In the genomic region with DNA sequence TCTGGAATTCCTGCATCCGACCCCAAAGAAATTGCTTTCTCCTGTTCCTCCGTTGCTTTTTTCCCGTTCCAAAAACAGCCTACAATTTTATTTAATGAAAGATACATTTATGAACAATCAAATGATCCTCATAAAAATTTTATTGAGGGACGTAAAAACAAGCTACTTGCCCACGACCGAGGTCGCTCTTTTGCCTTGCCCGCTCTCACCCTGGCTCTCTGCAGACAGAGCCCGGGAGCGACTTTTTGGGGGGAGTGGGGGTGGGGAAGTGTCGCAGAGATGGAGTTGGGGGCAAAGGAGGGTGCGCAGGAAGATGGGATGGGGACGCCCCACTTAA, we compare ENCODE assay signal across 25 cellular contexts. TPM values are rescaled to one million over a fixed set of nuclear protein-coding genes. Genes with fewer than 3 reads are reported as not detected.
DNase-seq lines count a peak whose midpoint lies in the region; ATAC-seq and TF ChIP-seq lines count a peak whose summit lies in the region.
"Had no signal": no experiment of that assay in that cellular context is flagged by ENCODE, and none has a peak within 500 bp of the region (broad histone marks: within the 10 kb centered on the region; RNA-seq: fewer than 3 reads in every experiment).

No MANE protein-coding gene starts in this region.

- no peaks in the 10 kb centered on the region for H3K36me3 Mint-ChIP-seq in CD4-positive, alpha-beta T cell (ENCODE audit: low read depth)
- H3K36me3 Mint-ChIP-seq: memory B cell had no signal

- ATAC-seq in HG03097 (IDR thresholded peaks at IDR 0.05; ENCODE audit: low FRiP score, unreplicated experiment) (no peak), heart left ventricle (no peak)
- no peak for ATAC-seq in CD4-positive, alpha-beta T cell (ENCODE audit: poor library complexity)
- ATAC-seq: stimulated activated effector memory CD8-positive, alpha-beta T cell treated with anti-CD3 and anti-CD28 coated beads, Interleukin-12 subunit alpha, Interleukin-12 subunit beta, amount 100 ng/mL, for 72 hours had no signal

- DNase-seq in AG04449 (ENCODE audit: low read depth, low spot score) (no peak), MG63 (no peak), epithelial cell of proximal tubule (ENCODE audit: low read depth) (no peak), skeletal muscle cell (ENCODE audit: low read depth) (no peak), heart left ventricle (no peak)
- DNase-seq in activated CD4-positive, alpha-beta T cell treated with anti-CD3 and anti-CD28 coated beads for 1 hour, result no peak
- no peak for DNase-seq in CD4-positive, alpha-beta T cell
- DNase-seq: activated CD4-positive, alpha-beta T cell treated with anti-CD3 and anti-CD28 coated beads for 48 hours; activated naive CD4-positive, alpha-beta T cell; aorta; Caco-2; effector memory CD4-positive, alpha-beta T cell; H7; KBM-7; NCI-H1048; NCI-H2107; NCI-H526; SHP77 treated with DMSO at 0.1 percent for 48 hours; thyroid gland had no signal

- H3K9me3 ChIP-seq in MG63, result no peaks in the 10 kb centered on the region
- H3K9me3 ChIP-seq in CD4-positive, alpha-beta T cell (ENCODE audit: control insufficient read depth, low read length), result no peaks in the 10 kb centered on the region
- H3K9me3 ChIP-seq in heart left ventricle, result no peaks in the 10 kb centered on the region
- H3K9me3 ChIP-seq: Caco-2, thyroid gland had no signal

- peaks cover 60% of the 10 kb centered on the region for H3K4me1 Mint-ChIP-seq in CD4-positive, alpha-beta T cell (ENCODE audit: low read depth)

- POLR2A ChIA-PET in AG04449 (lab: Yijun Ruan, JAX), result interaction anchor here (0.9 kb wide), 1 partner anchor 209 kb away, joined by 3 read pairs; no protein-coding TSS in a partner anchor
- POLR2A ChIA-PET in CD4-positive, alpha-beta T cell (lab: Charles Lee), result interaction anchor here (1.1 kb wide), 1 partner anchor 190 kb away, joined by 3 read pairs; the partner anchor contains the start of gene SMUG1

- no peak overlapping the region for H3K4me3 Mint-ChIP-seq in CD4-positive, alpha-beta T cell
- H3K4me3 Mint-ChIP-seq: memory B cell had no signal

- H3K4me1 ChIP-seq in heart left ventricle, result peaks cover 0 to 48% (median 29%) of the 10 kb centered on the region in 12 donors

- no peak overlapping the region for H3K27ac Mint-ChIP-seq in CD4-positive, alpha-beta T cell
- H3K27ac Mint-ChIP-seq: memory B cell; stimulated activated effector memory CD8-positive, alpha-beta T cell treated with anti-CD3 and anti-CD28 coated beads, Interleukin-12 subunit alpha, Interleukin-12 subunit beta, amount 100 ng/mL, for 72 hours had no signal

- TF ChIP-seq POLR2A in heart left ventricle (IDR thresholded peaks at IDR 0.05), result no peak

- peaks cover 100% of the 10 kb centered on the region for H3K27me3 Mint-ChIP-seq in CD4-positive, alpha-beta T cell

- intact Hi-C loops in CD4-positive, alpha-beta T cell (cut with DNase I, micrococcal nuclease), result loop anchor here in 1 of 2 experiments (5.0 kb wide), 1 partner anchor 37 kb away; no protein-coding TSS in a partner anchor
- intact Hi-C loops in heart left ventricle (cut with DNase I), result no loop called here

- H3K4me3 ChIP-seq in AG04449 (ENCODE audit: low read depth, low read length), result peak overlapping the region; percentile 96
- peak overlapping the region; percentile 72 for H3K4me3 ChIP-seq in MG63
- peak overlapping the region; percentile 84 for H3K4me3 ChIP-seq in epithelial cell of proximal tubule (ENCODE audit: low read depth, low read length)
- H3K4me3 ChIP-seq in skeletal muscle cell (ENCODE audit: low read depth, low read length), result peak overlapping the region; percentile 71
- H3K4me3 ChIP-seq in heart left ventricle, result no peak overlapping the region
- H3K4me3 ChIP-seq: thyroid gland had no signal

- H3K27me3 ChIP-seq in MG63 (no peaks in the 10 kb centered on the region), heart left ventricle (peaks cover 82 to 100% (median 99%) of the 10 kb centered on the region in 9 donors)
- peaks cover 98% of the 10 kb centered on the region for H3K27me3 ChIP-seq in CD4-positive, alpha-beta T cell (ENCODE audit: control insufficient read depth, insufficient read depth, low read length)

- H3K36me3 ChIP-seq in MG63 (peaks cover 13% of the 10 kb centered on the region), heart left ventricle (no peaks in the 10 kb centered on the region)
- H3K36me3 ChIP-seq: thyroid gland had no signal

- 9 to 15% (median 10%) methylated on average over 13 of the region's 13 CpGs for WGBS in heart left ventricle, 4 donors

- TF ChIP-seq CTCF in AG04449 (IDR thresholded peaks at IDR 0.05; ENCODE audit: insufficient read depth, low read length, missing control alignments) (no peak), epithelial cell of proximal tubule (conservative IDR thresholded peaks at IDR 0.05; ENCODE audit: low read depth, low read length) (no peak), heart left ventricle (IDR thresholded peaks at IDR 0.05) (no peak)
- no peak for TF ChIP-seq CTCF in CD4-positive, alpha-beta T cell (IDR thresholded peaks at IDR 0.05)

- H3K9me3 Mint-ChIP-seq in CD4-positive, alpha-beta T cell, result no peaks in the 10 kb centered on the region
- H3K9me3 Mint-ChIP-seq: memory B cell; stimulated activated effector memory CD8-positive, alpha-beta T cell treated with anti-CD3 and anti-CD28 coated beads, Interleukin-12 subunit alpha, Interleukin-12 subunit beta, amount 100 ng/mL, for 72 hours had no signal

- no peak overlapping the region for H3K27ac ChIP-seq in CD4-positive, alpha-beta T cell (ENCODE audit: low read depth, low read length)
- H3K27ac ChIP-seq in heart left ventricle, result no peak overlapping the region
- H3K27ac ChIP-seq: thyroid gland had no signal

- CTCF ChIA-PET in AG04449 (lab: Yijun Ruan, JAX), result interaction anchor here (1.2 to 21.3 kb wide), 10 partner anchors 8 to 253 kb away, joined by 4 to 756 read pairs (median 94); partner anchors contain the start of genes HOXC10, HOXC5, HOXC6 and HOXC8
- CTCF ChIA-PET in CD4-positive, alpha-beta T cell (lab: Charles Lee), result interaction anchor here (1.0 to 1.3 kb wide), 2 partner anchors 202 to 209 kb away, joined by 4 read pairs; no protein-coding TSS in a partner anchor

RNA-seq across cellular contexts. Expression of gene HOXC9, which starts 1.1 kb away (rescaled TPM):
- total RNA-seq in MG63 (2014; rRNA removed; shearing (Covaris generic); ENCODE audit: low replicate concordance), result 1.9 and 7.9 TPM in 2 replicates
- total RNA-seq in epithelial cell of proximal tubule (9.9 and 11.0 TPM in 2 replicates), heart left ventricle (not detected)
- not detected for total RNA-seq in CD4-positive, alpha-beta T cell
- not detected for polyA plus RNA-seq in heart left ventricle
- total RNA-seq: cerebellum, fibroblast of lung, H7 had no signal
- polyA plus RNA-seq: neural cell had no signal

RNA-seq across cellular contexts. Expression of gene HOXC8, which starts 9.9 kb away (rescaled TPM):
- 0.10 and 0.13 TPM in 2 replicates for total RNA-seq in MG63 (2014; rRNA removed; shearing (Covaris generic); ENCODE audit: low replicate concordance)
- 1.3 and 1.4 TPM in 2 replicates for total RNA-seq in epithelial cell of proximal tubule
- total RNA-seq in CD4-positive, alpha-beta T cell, result not detected
- not detected for total RNA-seq in heart left ventricle
- not detected for polyA plus RNA-seq in heart left ventricle
- total RNA-seq: cerebellum, fibroblast of lung, H7, thyroid gland had no signal
- polyA plus RNA-seq: neural cell had no signal

RNA-seq across cellular contexts. Expression of gene HOXC10, which starts 13.9 kb away (rescaled TPM):
- total RNA-seq in MG63 (2014; rRNA removed; shearing (Covaris generic); ENCODE audit: low replicate concordance), result 19.8 and 27.4 TPM in 2 replicates
- total RNA-seq in epithelial cell of proximal tubule, result 9.5 and 15.7 TPM in 2 replicates
- not detected for total RNA-seq in CD4-positive, alpha-beta T cell
- not detected for total RNA-seq in heart left ventricle
- polyA plus RNA-seq in heart left ventricle, result not detected
- total RNA-seq: cerebellum, fibroblast of lung, H7, thyroid gland had no signal
- polyA plus RNA-seq: neural cell had no signal

RNA-seq across cellular contexts. Expression of gene HOTAIR, which starts 24.1 kb away (rescaled TPM):
- 4.2 and 4.5 TPM in 2 replicates for total RNA-seq in MG63 (2014; rRNA removed; shearing (Covaris generic); ENCODE audit: low replicate concordance)
- total RNA-seq in epithelial cell of proximal tubule (0.14 TPM in 1 of 2 replicates, not detected in the other), heart left ventricle (not detected)
- total RNA-seq in CD4-positive, alpha-beta T cell, result not detected
- not detected for polyA plus RNA-seq in heart left ventricle
- total RNA-seq: cerebellum, fibroblast of lung, H7, thyroid gland had no signal
- polyA plus RNA-seq: aorta, fibroblast of lung, neural cell had no signal

RNA-seq across cellular contexts. Expression of gene HOXC11, which starts 25.9 kb away (rescaled TPM):
- total RNA-seq in MG63 (2014; rRNA removed; shearing (Covaris generic); ENCODE audit: low replicate concordance), result 0.30 and 1.3 TPM in 2 replicates
- 0.51 and 1.0 TPM in 2 replicates for total RNA-seq in epithelial cell of proximal tubule
- total RNA-seq in CD4-positive, alpha-beta T cell, result not detected
- not detected for total RNA-seq in heart left ventricle
- polyA plus RNA-seq in heart left ventricle, result not detected
- total RNA-seq: cerebellum, fibroblast of lung, H7, thyroid gland had no signal
- polyA plus RNA-seq: fibroblast of lung, neural cell had no signal

Comparison
In these comparisons a context has a peak if more than half of its experiments do, and no peak if none do; other contexts are left out.
1. H3K4me3 ChIP-seq: peak in AG04449 (single experiment), MG63 (single experiment), epithelial cell of proximal tubule (single experiment) and skeletal muscle cell (single experiment); none in heart left ventricle (0 of 12).
2. RNA of gene HOXC10, which starts 13.9 kb away (total RNA-seq): 19.8 to 27.4 TPM in MG63 and 9.5 to 15.7 TPM in epithelial cell of proximal tubule; not detected in CD4-positive, alpha-beta T cell and not detected in heart left ventricle; every median in the first group is over 10 times any median in the second.